In genomic region chr1:150160964-150161626, GRCh38 we compare ENCODE assay signal across 10 cellular contexts. TPM values are rescaled to one million over a fixed set of nuclear protein-coding genes. Genes with fewer than 3 reads are reported as not detected.
DNase-seq lines count a peak whose midpoint lies in the region; ATAC-seq and TF ChIP-seq lines count a peak whose summit lies in the region.
"Had no signal": no experiment of that assay in that cellular context is flagged by ENCODE, and none has a peak within 500 bp of the region (broad histone marks: within the 10 kb centered on the region; RNA-seq: fewer than 3 reads in every experiment).

No MANE protein-coding gene starts in this region.

- H3K9me3 ChIP-seq in iPS-20b (ENCODE audit: insufficient read depth, low read depth, low read length) (no peaks in the 10 kb centered on the region), body of pancreas (no peaks in the 10 kb centered on the region)
- H3K9me3 ChIP-seq: A549 had no signal

- peak overlapping the region; percentile 66 for H3K27ac Mint-ChIP-seq in T-helper 2 cell treated with Interferon-gamma antibody and Interleukin-4, amounts not matched to agents 5 μg/mL and 100 μg/mL, for 36 hours
- H3K27ac Mint-ChIP-seq in activated B cell treated with CpG ODN at 0.5 μM for 24 hours = peak overlapping the region; percentile 98

- H3K36me3 ChIP-seq in iPS-20b (ENCODE audit: insufficient read depth, low read depth, low read length) = peaks cover 42% of the 10 kb centered on the region
- no peaks in the 10 kb centered on the region for H3K36me3 ChIP-seq in body of pancreas (replicated peaks in 1 of 2; ENCODE audit: insufficient read depth in 1 of 2, low read depth in 2 of 2)

- H3K27ac ChIP-seq in iPS-20b (ENCODE audit: low read length) (no peak overlapping the region), substantia nigra (ENCODE audit: low read depth, low read length, poor library complexity, severe bottlenecking) (peak overlapping the region; percentile 53), body of pancreas (peak overlapping the region in 1 of 4 donors; percentile 71)
- H3K27ac ChIP-seq: A549 had no signal

- H3K4me3 Mint-ChIP-seq in T-helper 2 cell treated with Interferon-gamma antibody and Interleukin-4, amounts not matched to agents 5 μg/mL and 100 μg/mL, for 36 hours = peak overlapping the region; percentile 49
- peak overlapping the region; percentile 81 for H3K4me3 Mint-ChIP-seq in activated B cell treated with CpG ODN at 0.5 μM for 24 hours

- no peak for TF ChIP-seq POLR2A in body of pancreas (IDR thresholded peaks at IDR 0.05)

- intact Hi-C loops in activated B cell treated with CpG ODN at 0.5 μM for 24 hours (cut with micrococcal nuclease) = loop anchor here (1.0 to 10.0 kb wide), 5 partner anchors 10 to 266 kb away; partner anchors contain the start of genes BOLA1 and VPS45
- intact Hi-C loops in body of pancreas (cut with DNase I) = loop anchor here (10.0 kb wide), 1 partner anchor 86 kb away; no protein-coding TSS in a partner anchor

- H3K4me1 ChIP-seq in iPS-20b (ENCODE audit: insufficient read depth, low read length) = peaks cover 23% of the 10 kb centered on the region
- H3K4me1 ChIP-seq in body of pancreas = peaks cover 10% of the 10 kb centered on the region
- H3K4me1 ChIP-seq: A549 had no signal

- no peak for DNase-seq in T-helper 2 cell treated with Interferon-gamma antibody and Interleukin-4, amounts not matched to agents 5 μg/mL and 100 μg/mL, for 36 hours (ENCODE audit: low spot score)
- no peak for DNase-seq in T-helper 2 cell
- no peak for DNase-seq in activated B cell treated with CpG ODN at 0.5 μM for 24 hours
- no peak for DNase-seq in substantia nigra (lab: John Stamatoyannopoulos, UW)
- no peak for DNase-seq in body of pancreas
- DNase-seq in hypothalamus (lab: John Stamatoyannopoulos, UW) = no peak
- no peak for DNase-seq in cerebellum (ENCODE audit: low spot score)
- DNase-seq: NCI-H524 had no signal

- H3K9ac ChIP-seq in iPS-20b (ENCODE audit: low read depth, low read length) = peak overlapping the region; percentile 98; the same call in 1 of the 2 replicates

- no peaks in the 10 kb centered on the region for H3K9me3 Mint-ChIP-seq in T-helper 2 cell treated with Interferon-gamma antibody and Interleukin-4, amounts not matched to agents 5 μg/mL and 100 μg/mL, for 36 hours
- no peaks in the 10 kb centered on the region for H3K9me3 Mint-ChIP-seq in activated B cell treated with CpG ODN at 0.5 μM for 24 hours

- 66 to 80% methylated on average over 7 of the region's 7 CpGs for WGBS in body of pancreas, 2 donors

- H3K4me1 Mint-ChIP-seq in T-helper 2 cell treated with Interferon-gamma antibody and Interleukin-4, amounts not matched to agents 5 μg/mL and 100 μg/mL, for 36 hours (ENCODE audit: low read depth) = peaks cover 54% of the 10 kb centered on the region
- H3K4me1 Mint-ChIP-seq in activated B cell treated with CpG ODN at 0.5 μM for 24 hours = peaks cover 99% of the 10 kb centered on the region

- H3K27me3 ChIP-seq in iPS-20b (ENCODE audit: insufficient read depth, low read length) = no peaks in the 10 kb centered on the region
- no peaks in the 10 kb centered on the region for H3K27me3 ChIP-seq in body of pancreas

- H3K36me3 Mint-ChIP-seq in T-helper 2 cell treated with Interferon-gamma antibody and Interleukin-4, amounts not matched to agents 5 μg/mL and 100 μg/mL, for 36 hours (ENCODE audit: low read depth) = peaks cover 47% of the 10 kb centered on the region
- H3K36me3 Mint-ChIP-seq in activated B cell treated with CpG ODN at 0.5 μM for 24 hours (ENCODE audit: low read depth) = peaks cover 41% of the 10 kb centered on the region

- no peak for ATAC-seq in activated B cell treated with CpG ODN at 0.5 μM for 24 hours (ENCODE audit: low read depth)
- ATAC-seq in body of pancreas = no peak

- POLR2A ChIA-PET in activated B cell treated with CpG ODN at 0.5 μM for 24 hours (lab: Charles Lee) = interaction anchor here (0.7 to 9.3 kb wide), 18 partner anchors 8 to 327 kb away, joined by 3 to 388 read pairs (median 7); partner anchors contain the start of genes ANP32E, PLEKHO1, RPRD2 and VPS45

- no peak for TF ChIP-seq CTCF in activated B cell treated with CpG ODN at 0.5 μM for 24 hours (IDR thresholded peaks at IDR 0.05)
- TF ChIP-seq CTCF in body of pancreas (IDR thresholded peaks at IDR 0.05) = no peak

- peaks cover 2% of the 10 kb centered on the region for H3K27me3 Mint-ChIP-seq in T-helper 2 cell treated with Interferon-gamma antibody and Interleukin-4, amounts not matched to agents 5 μg/mL and 100 μg/mL, for 36 hours (ENCODE audit: low read depth)
- H3K27me3 Mint-ChIP-seq in activated B cell treated with CpG ODN at 0.5 μM for 24 hours = no peaks in the 10 kb centered on the region

- H3K4me3 ChIP-seq in iPS-20b (ENCODE audit: low read length) = no peak overlapping the region
- H3K4me3 ChIP-seq in body of pancreas = no peak overlapping the region
- H3K4me3 ChIP-seq: A549 had no signal

- CTCF ChIA-PET in activated B cell treated with CpG ODN at 0.5 μM for 24 hours (lab: Charles Lee) = interaction anchor here (1.0 to 8.9 kb wide), 5 partner anchors 10 to 199 kb away, joined by 3 to 166 read pairs (median 20); partner anchors contain the start of gene PLEKHO1

RNA-seq across cellular contexts. Expression of gene PLEKHO1, which starts 11.4 kb away (rescaled TPM):
- total RNA-seq in activated B cell treated with CpG ODN at 0.5 μM for 24 hours = 195 and 208 TPM in 2 replicates
- 1 to 10 TPM; 5.3 to 7.0 TPM for total RNA-seq in body of pancreas
- total RNA-seq in cerebellum = 40.6 TPM
